In genomic region chr9:67723185-67723584, GRCh38 we compare ENCODE assay signal across 8 cellular contexts.
DNase-seq lines count a peak whose midpoint lies in the region; ATAC-seq and TF ChIP-seq lines count a peak whose summit lies in the region.
"Not testable (repeated sequence)": the region's sequence is repeated elsewhere in the genome, so short reads cannot be mapped to it uniquely, and the experiment has no call there.

No MANE protein-coding gene starts in this region.

- H3K4me1 ChIP-seq in DND-41 (ENCODE audit: insufficient read depth, low read length); left lung; transverse colon: not testable (repeated sequence)

- H3K4me2 ChIP-seq in DND-41 (ENCODE audit: insufficient read depth, low read length): peak overlapping the region; percentile 47; the same call in 1 of the 2 replicates

- H3K9me3 ChIP-seq in DND-41 (ENCODE audit: insufficient read depth, low read length, severe bottlenecking); left lung; transverse colon: not testable (repeated sequence)

- not testable (repeated sequence) for H3K27me3 Mint-ChIP-seq in activated CD4-positive, alpha-beta T cell treated with anti-CD3 and anti-CD28 coated beads for 36 hours; activated naive CD8-positive, alpha-beta T cell treated with anti-CD3 and anti-CD28 coated beads, Interleukin-2, amount 50 U/mL, for 24 hours

- ATAC-seq in DND-41 (ENCODE audit: insufficient read depth, low read depth): peak; percentile 34; the same call in 2 of the 3 replicates
- ATAC-seq in HG03354 (IDR thresholded peaks at IDR 0.05; ENCODE audit: poor library complexity, severe bottlenecking, unreplicated experiment): peak; percentile 41
- peak; percentile 31 for ATAC-seq in activated CD4-positive, alpha-beta T cell treated with anti-CD3 and anti-CD28 coated beads for 36 hours
- ATAC-seq in activated naive CD8-positive, alpha-beta T cell treated with anti-CD3 and anti-CD28 coated beads, Interleukin-2, amount 50 U/mL, for 24 hours: peak; percentile 16
- ATAC-seq in left lung: peak; percentile 42

- intact Hi-C loops in activated CD4-positive, alpha-beta T cell treated with anti-CD3 and anti-CD28 coated beads for 36 hours (cut with DNase I, micrococcal nuclease); left lung (cut with DNase I); posterior vena cava (cut with DNase I); transverse colon (cut with DNase I; ENCODE audit: low total_unique reads): not testable (repeated sequence)

- H3K9ac ChIP-seq in DND-41 (ENCODE audit: low read depth, low read length): 0 out of 2 replicates have a peak overlapping the region, but pooled peaks have one; percentile 31

- H3K79me2 ChIP-seq in DND-41 (ENCODE audit: insufficient read depth, low read length): not testable (repeated sequence)

- peak overlapping the region in 1 of 2 experiments; percentile 53; a peak in 2 of 4 replicates for H3K4me3 ChIP-seq in DND-41 (ENCODE audit: low read depth in 1 of 2, low read length in 2 of 2)
- H3K4me3 ChIP-seq in left lung: peak overlapping the region; percentile 15 to 41
- H3K4me3 ChIP-seq in transverse colon: peak overlapping the region in 3 of 4 donors; percentile 27 to 47 (median 37)

- in situ Hi-C loops in transverse colon (cut with MboI; ENCODE audit: low pct_ligation_motif_present in 1 of 4, low pct_unique_long_range_greater_than_20kb in 1 of 4, low sequenced_read_pairs in 3 of 4): not testable (repeated sequence)

- not testable (repeated sequence) for TF ChIP-seq CTCF in DND-41 (IDR thresholded peaks at IDR 0.05; ENCODE audit: borderline replicate concordance, extremely low read depth, low read length, poor library complexity, severe bottlenecking); left lung (IDR thresholded peaks at IDR 0.05); transverse colon (IDR thresholded peaks at IDR 0.05)

- H3K36me3 Mint-ChIP-seq in activated CD4-positive, alpha-beta T cell treated with anti-CD3 and anti-CD28 coated beads for 36 hours (ENCODE audit: low read depth); activated naive CD8-positive, alpha-beta T cell treated with anti-CD3 and anti-CD28 coated beads, Interleukin-2, amount 50 U/mL, for 24 hours (ENCODE audit: low read depth): not testable (repeated sequence)

- DNase-seq in DND-41 (peak; percentile 48), left lung (peak in 1 of 2 donors; percentile 31), posterior vena cava (ENCODE audit: low spot score) (peak; percentile 35), transverse colon (peak; percentile 23)
- DNase-seq in activated CD4-positive, alpha-beta T cell treated with anti-CD3 and anti-CD28 coated beads for 36 hours: peak; percentile 33
- peak; percentile 9 for DNase-seq in activated naive CD8-positive, alpha-beta T cell treated with anti-CD3 and anti-CD28 coated beads, Interleukin-2, amount 50 U/mL, for 24 hours
- DNase-seq in epithelial cell of prostate (ENCODE audit: low read depth, low spot score): not testable (repeated sequence)

- H2AFZ ChIP-seq in DND-41 (ENCODE audit: low read depth, low read length): not testable (repeated sequence)

- H3K4me3 Mint-ChIP-seq in activated CD4-positive, alpha-beta T cell treated with anti-CD3 and anti-CD28 coated beads for 36 hours: peak overlapping the region; percentile 77
- peak overlapping the region; percentile 52 for H3K4me3 Mint-ChIP-seq in activated naive CD8-positive, alpha-beta T cell treated with anti-CD3 and anti-CD28 coated beads, Interleukin-2, amount 50 U/mL, for 24 hours

- TF ChIP-seq POLR2A in transverse colon (IDR thresholded peaks at IDR 0.05): not testable (repeated sequence)

- H3K27me3 ChIP-seq in DND-41 (ENCODE audit: insufficient read depth, low read length, poor library complexity); left lung; transverse colon: not testable (repeated sequence)

- not testable (repeated sequence) for H3K36me3 ChIP-seq in DND-41 (ENCODE audit: insufficient read depth, low read length); left lung; transverse colon

- H3K4me1 Mint-ChIP-seq in activated CD4-positive, alpha-beta T cell treated with anti-CD3 and anti-CD28 coated beads for 36 hours; activated naive CD8-positive, alpha-beta T cell treated with anti-CD3 and anti-CD28 coated beads, Interleukin-2, amount 50 U/mL, for 24 hours: not testable (repeated sequence)

- not testable (repeated sequence) for TF ChIP-seq EP300 in transverse colon (IDR thresholded peaks at IDR 0.05; ENCODE audit: low read depth)

- H3K9me3 Mint-ChIP-seq in activated CD4-positive, alpha-beta T cell treated with anti-CD3 and anti-CD28 coated beads for 36 hours (ENCODE audit: low read depth); activated naive CD8-positive, alpha-beta T cell treated with anti-CD3 and anti-CD28 coated beads, Interleukin-2, amount 50 U/mL, for 24 hours: not testable (repeated sequence)

- 0% methylated on average over 1 of the region's 15 CpGs; no CpG with 5 or more reads in 1 of the 2 donors for WGBS in transverse colon (ENCODE audit: low coverage in 1 of 2), 2 donors

- H3K27ac ChIP-seq in DND-41 (ENCODE audit: low read length) (peak overlapping the region; percentile 57; the same call in 1 of the 2 replicates), epithelial cell of prostate (peak overlapping the region; percentile 38), transverse colon (peak overlapping the region; percentile 59 to 75 (median 70))
- H3K27ac ChIP-seq in left lung: not testable (repeated sequence)

- not testable (repeated sequence) for H4K20me1 ChIP-seq in DND-41 (ENCODE audit: insufficient read depth, low read length)

- H3K27ac Mint-ChIP-seq in activated CD4-positive, alpha-beta T cell treated with anti-CD3 and anti-CD28 coated beads for 36 hours; activated naive CD8-positive, alpha-beta T cell treated with anti-CD3 and anti-CD28 coated beads, Interleukin-2, amount 50 U/mL, for 24 hours: not testable (repeated sequence)

- CTCF ChIA-PET in activated CD4-positive, alpha-beta T cell treated with anti-CD3 and anti-CD28 coated beads for 36 hours (lab: Charles Lee): not testable (repeated sequence)

- POLR2A ChIA-PET in activated CD4-positive, alpha-beta T cell treated with anti-CD3 and anti-CD28 coated beads for 36 hours (lab: Charles Lee): not testable (repeated sequence)
